Comparison of ENCODE assay signal across 10 cellular contexts in genomic region chr9:33227013-33227398, GRCh38. TPM values are rescaled to one million over a fixed set of nuclear protein-coding genes. Genes with fewer than 3 reads are reported as not detected.
A peak's percentile ranks its signal among the peaks of the same experiment; 100 is the strongest.
DNase-seq lines count a peak whose midpoint lies in the region; ATAC-seq, FAIRE-seq and TF ChIP-seq lines count a peak whose summit lies in the region.
"Had no signal": no experiment of that assay in that cellular context is flagged by ENCODE, and none has a peak within 500 bp of the region (broad histone marks: within the 10 kb centered on the region; RNA-seq: fewer than 3 reads in every experiment).

No MANE protein-coding gene starts in this region.

- FAIRE-seq in RCC 7860 (lab: Jason Lieb, UNC), result no peak

- no peaks in the 10 kb centered on the region for H3K79me1 ChIP-seq in neuronal stem cell (ENCODE audit: low read depth, low read length)

- H2BK5ac ChIP-seq in neuronal stem cell (ENCODE audit: low read length), result no peak overlapping the region

- no peak overlapping the region for H3K4ac ChIP-seq in neuronal stem cell (ENCODE audit: low read length)

- H3K27me3 ChIP-seq in tibial artery (no peaks in the 10 kb centered on the region), neuronal stem cell (ENCODE audit: control insufficient read depth in 3 of 3, insufficient read depth in 3 of 3, low read depth in 1 of 3, low read length in 3 of 3) (peaks cover 0 to 14% (median 0%) of the 10 kb centered on the region in 3 experiments)
- H3K27me3 ChIP-seq: body of pancreas had no signal

- H3K4me1 ChIP-seq in tibial artery (peaks cover 0 to 8% (median 5%) of the 10 kb centered on the region in 4 donors), neuronal stem cell (ENCODE audit: control insufficient read depth in 2 of 2, insufficient read depth in 1 of 2, low read depth in 1 of 2, low read length in 2 of 2) (no peaks in the 10 kb centered on the region)

- H2BK12ac ChIP-seq in neuronal stem cell (ENCODE audit: low read length), result no peak overlapping the region

- no peak overlapping the region for H3K18ac ChIP-seq in neuronal stem cell (ENCODE audit: low read length)

- POLR2A ChIA-PET in activated naive CD8-positive, alpha-beta T cell treated with anti-CD3 and anti-CD28 coated beads, Interleukin-2, amount 10 ng/mL, durations not matched to agents 7 days and 5 days (lab: Charles Lee), result interaction anchor here (2.0 kb wide), 2 partner anchors 151 to 202 kb away, joined by 4 to 13 read pairs; partner anchors contain the start of genes DNAJA1 and SMU1

- H3K27ac Mint-ChIP-seq in activated naive CD8-positive, alpha-beta T cell treated with anti-CD3 and anti-CD28 coated beads, Interleukin-2, amount 10 ng/mL, durations not matched to agents 7 days and 5 days, result peak overlapping the region; percentile 5

- H3K27ac ChIP-seq in tibial artery, result no peak overlapping the region
- no peak overlapping the region for H3K27ac ChIP-seq in neuronal stem cell (replicated peaks; ENCODE audit: low read length)

- no peaks in the 10 kb centered on the region for H3K36me3 ChIP-seq in tibial artery
- no peaks in the 10 kb centered on the region for H3K36me3 ChIP-seq in neuronal stem cell (replicated peaks in 1 of 2; ENCODE audit: control insufficient read depth in 2 of 2, insufficient read depth in 2 of 2, low read length in 2 of 2)

- H3K9ac ChIP-seq in neuronal stem cell (ENCODE audit: low read depth, low read length, poor library complexity), result no peak overlapping the region

- H3K23ac ChIP-seq in neuronal stem cell (ENCODE audit: low read depth, low read length, poor library complexity), result no peak overlapping the region

- H3K4me2 ChIP-seq in neuronal stem cell (ENCODE audit: insufficient read depth, low read length, poor library complexity, severe bottlenecking), result no peak overlapping the region

- no peak for TF ChIP-seq CTCF in tibial artery (IDR thresholded peaks at IDR 0.05)

- H3K4me3 ChIP-seq in tibial artery (no peak overlapping the region), neuronal stem cell (ENCODE audit: low read length in 2 of 2) (no peak overlapping the region)
- H3K4me3 ChIP-seq: body of pancreas had no signal

- H3K4me1 Mint-ChIP-seq in activated naive CD8-positive, alpha-beta T cell treated with anti-CD3 and anti-CD28 coated beads, Interleukin-2, amount 10 ng/mL, durations not matched to agents 7 days and 5 days, result peaks cover 13% of the 10 kb centered on the region

- H4K91ac ChIP-seq in neuronal stem cell (ENCODE audit: low read depth, low read length, poor library complexity), result no peak overlapping the region

- H3K14ac ChIP-seq in neuronal stem cell (ENCODE audit: low read length), result no peak overlapping the region

- DNase-seq in activated naive CD8-positive, alpha-beta T cell treated with anti-CD3 and anti-CD28 coated beads, Interleukin-2, amount 10 ng/mL, durations not matched to agents 7 days and 5 days, result no peak
- DNase-seq in tibial artery, result peak; percentile 48 to 73
- no peak for DNase-seq in RCC 7860 (ENCODE audit: low spot score)
- no peak for DNase-seq in cerebellar nuclear complex (lab: John Stamatoyannopoulos, UW)
- no peak for DNase-seq in neuronal stem cell (ENCODE audit: low spot score)
- DNase-seq: stimulated activated CD4-positive, alpha-beta T cell treated with anti-CD3 and anti-CD28 coated beads, Interleukin-4, amount 100 ng/mL, for 1 hour had no signal

- H3K9me3 Mint-ChIP-seq in activated naive CD8-positive, alpha-beta T cell treated with anti-CD3 and anti-CD28 coated beads, Interleukin-2, amount 10 ng/mL, durations not matched to agents 7 days and 5 days, result no peaks in the 10 kb centered on the region

- H3K9me3 ChIP-seq in tibial artery (no peaks in the 10 kb centered on the region), neuronal stem cell (replicated peaks in 1 of 2; ENCODE audit: control insufficient read depth in 2 of 2, insufficient read depth in 1 of 2, low read depth in 1 of 2, low read length in 2 of 2) (no peaks in the 10 kb centered on the region)
- H3K9me3 ChIP-seq: body of pancreas had no signal

- no CpG with 5 or more reads among the region's 10 CpGs for WGBS in neuronal stem cell (ENCODE audit: extremely low coverage in 2 of 2, insufficient read length in 2 of 2, insufficient replicate concordance in 1 of 2), 2 donors

- H2BK15ac ChIP-seq in neuronal stem cell (ENCODE audit: low read length), result no peak overlapping the region

- no peak overlapping the region for H4K8ac ChIP-seq in neuronal stem cell (ENCODE audit: low read depth, low read length)

- no peak overlapping the region for H2AK5ac ChIP-seq in neuronal stem cell (ENCODE audit: low read depth, low read length)

- H3K4me3 Mint-ChIP-seq in activated naive CD8-positive, alpha-beta T cell treated with anti-CD3 and anti-CD28 coated beads, Interleukin-2, amount 10 ng/mL, durations not matched to agents 7 days and 5 days, result no peak overlapping the region

- H2AFZ ChIP-seq in neuronal stem cell (ENCODE audit: low read length), result no peak overlapping the region

- H3K36me3 Mint-ChIP-seq in activated naive CD8-positive, alpha-beta T cell treated with anti-CD3 and anti-CD28 coated beads, Interleukin-2, amount 10 ng/mL, durations not matched to agents 7 days and 5 days, result no peaks in the 10 kb centered on the region

- ATAC-seq in GM19452 (IDR thresholded peaks at IDR 0.05; ENCODE audit: unreplicated experiment) (peak; percentile 60), HG03175 (IDR thresholded peaks at IDR 0.05; ENCODE audit: unreplicated experiment) (peak; percentile 63)
- no peak for ATAC-seq in activated naive CD8-positive, alpha-beta T cell treated with anti-CD3 and anti-CD28 coated beads, Interleukin-2, amount 10 ng/mL, durations not matched to agents 7 days and 5 days (ENCODE audit: low read depth)
- ATAC-seq: body of pancreas had no signal

- H3K27me3 Mint-ChIP-seq in activated naive CD8-positive, alpha-beta T cell treated with anti-CD3 and anti-CD28 coated beads, Interleukin-2, amount 10 ng/mL, durations not matched to agents 7 days and 5 days, result peaks cover 4% of the 10 kb centered on the region

- no peak overlapping the region for H2BK120ac ChIP-seq in neuronal stem cell (ENCODE audit: low read depth, low read length)

- intact Hi-C loops in tibial artery (cut with DNase I; ENCODE audit: low total_unique reads), result loop anchor here (2.0 kb wide), 1 partner anchor 144 kb away; no protein-coding TSS in a partner anchor

RNA-seq across cellular contexts. Expression of gene SPINK4, which starts 13.0 kb away (rescaled TPM):
- total RNA-seq in activated naive CD8-positive, alpha-beta T cell treated with anti-CD3 and anti-CD28 coated beads, Interleukin-2, amount 10 ng/mL, durations not matched to agents 7 days and 5 days, result not detected
- polyA plus RNA-seq in neuronal stem cell (2013, experiment 1 of 2), result not detected
- polyA plus RNA-seq in neuronal stem cell (2013, experiment 2 of 2), result not detected
- total RNA-seq: body of pancreas, fibroblast of villous mesenchyme had no signal

RNA-seq across cellular contexts. Expression of gene BAG1, which starts 37.5 kb away (rescaled TPM):
- 10 to 100 TPM; 63.8 to 73.2 TPM for total RNA-seq in activated naive CD8-positive, alpha-beta T cell treated with anti-CD3 and anti-CD28 coated beads, Interleukin-2, amount 10 ng/mL, durations not matched to agents 7 days and 5 days
- polyA plus RNA-seq in neuronal stem cell (2013, experiment 1 of 2), result 39.5 TPM
- 38.2 TPM for polyA plus RNA-seq in neuronal stem cell (2013, experiment 2 of 2)

RNA-seq across cellular contexts. Expression of gene CHMP5, which starts 37.8 kb away (rescaled TPM):
- total RNA-seq in activated naive CD8-positive, alpha-beta T cell treated with anti-CD3 and anti-CD28 coated beads, Interleukin-2, amount 10 ng/mL, durations not matched to agents 7 days and 5 days, result 10 to 100 TPM; 96.1 to 97.1 TPM
- 64.5 TPM for polyA plus RNA-seq in neuronal stem cell (2013, experiment 1 of 2)
- 64.5 TPM for polyA plus RNA-seq in neuronal stem cell (2013, experiment 2 of 2)

RNA-seq across cellular contexts. Expression of gene B4GALT1, which starts 59.9 kb away (rescaled TPM):
- total RNA-seq in activated naive CD8-positive, alpha-beta T cell treated with anti-CD3 and anti-CD28 coated beads, Interleukin-2, amount 10 ng/mL, durations not matched to agents 7 days and 5 days, result 10 to 100 TPM; 34.6 to 35.7 TPM
- 13.2 TPM for polyA plus RNA-seq in neuronal stem cell (2013, experiment 1 of 2)
- polyA plus RNA-seq in neuronal stem cell (2013, experiment 2 of 2), result 13.0 TPM

Comparison
In these comparisons a context has a peak if more than half of its experiments do, and no peak if none do; other contexts are left out.
1. DNase-seq: peak in tibial artery (2 of 2); none in activated naive CD8-positive, alpha-beta T cell treated with anti-CD3 and anti-CD28 coated beads, Interleukin-2, amount 10 ng/mL, durations not matched to agents 7 days and 5 days (single experiment), RCC 7860 (single experiment), cerebellar nuclear complex (0 of 2) and neuronal stem cell (single experiment).